Comparison of ENCODE assay signal across 1 cellular context in the genomic region with DNA sequence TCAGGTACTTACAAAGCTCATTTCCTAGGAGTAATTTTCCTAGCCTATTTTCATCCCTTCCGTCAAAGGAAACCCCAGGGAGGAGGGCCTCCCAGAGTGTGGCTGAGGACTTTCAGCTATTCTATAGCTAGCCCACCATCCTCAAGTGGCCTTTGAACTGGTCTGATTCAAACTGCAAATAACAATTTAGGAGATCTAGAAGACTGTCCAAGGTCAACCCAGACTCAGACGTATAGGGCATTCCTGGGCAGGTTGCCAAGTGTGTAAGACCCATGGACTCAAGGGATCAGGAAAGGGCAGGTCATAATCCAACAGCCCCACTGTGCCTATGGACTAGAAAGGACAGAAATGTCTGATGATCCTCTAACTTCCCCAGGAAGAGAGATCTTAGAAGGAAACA.
TF ChIP-seq lines count a peak whose summit lies in the region.

No MANE protein-coding gene starts in this region.

TF ChIP-seq in HepG2, 621 proteins besides CTCF, POLR2A, EP300 and RAD21 (continued from another document):
- TF ChIP-seq, protein P1, sequence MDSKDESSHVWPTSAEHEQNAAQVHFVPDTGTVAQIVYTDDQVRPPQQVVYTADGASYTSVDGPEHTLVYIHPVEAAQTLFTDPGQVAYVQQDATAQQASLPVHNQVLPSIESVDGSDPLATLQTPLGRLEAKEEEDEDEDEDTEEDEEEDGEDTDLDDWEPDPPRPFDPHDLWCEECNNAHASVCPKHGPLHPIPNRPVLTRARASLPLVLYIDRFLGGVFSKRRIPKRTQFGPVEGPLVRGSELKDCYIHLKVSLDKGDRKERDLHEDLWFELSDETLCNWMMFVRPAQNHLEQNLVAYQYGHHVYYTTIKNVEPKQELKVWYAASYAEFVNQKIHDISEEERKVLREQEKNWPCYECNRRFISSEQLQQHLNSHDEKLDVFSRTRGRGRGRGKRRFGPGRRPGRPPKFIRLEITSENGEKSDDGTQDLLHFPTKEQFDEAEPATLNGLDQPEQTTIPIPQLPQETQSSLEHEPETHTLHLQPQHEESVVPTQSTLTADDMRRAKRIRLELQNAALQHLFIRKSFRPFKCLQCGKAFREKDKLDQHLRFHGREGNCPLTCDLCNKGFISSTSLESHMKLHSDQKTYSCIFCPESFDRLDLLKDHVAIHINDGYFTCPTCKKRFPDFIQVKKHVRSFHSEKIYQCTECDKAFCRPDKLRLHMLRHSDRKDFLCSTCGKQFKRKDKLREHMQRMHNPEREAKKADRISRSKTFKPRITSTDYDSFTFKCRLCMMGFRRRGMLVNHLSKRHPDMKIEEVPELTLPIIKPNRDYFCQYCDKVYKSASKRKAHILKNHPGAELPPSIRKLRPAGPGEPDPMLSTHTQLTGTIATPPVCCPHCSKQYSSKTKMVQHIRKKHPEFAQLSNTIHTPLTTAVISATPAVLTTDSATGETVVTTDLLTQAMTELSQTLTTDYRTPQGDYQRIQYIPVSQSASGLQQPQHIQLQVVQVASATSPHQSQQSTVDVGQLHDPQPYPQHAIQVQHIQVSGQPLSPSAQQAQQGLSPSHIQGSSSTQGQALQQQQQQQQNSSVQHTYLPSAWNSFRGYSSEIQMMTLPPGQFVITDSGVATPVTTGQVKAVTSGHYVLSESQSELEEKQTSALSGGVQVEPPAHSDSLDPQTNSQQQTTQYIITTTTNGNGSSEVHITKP (CRISPR knock-in tag; IDR thresholded peaks at IDR 0.05; ENCODE audit: low read depth) = no peak
- no peak for TF ChIP-seq KAT2B (IDR thresholded peaks at IDR 0.05; ENCODE audit: borderline replicate concordance, low read depth, low read length)
- no peak for TF ChIP-seq SOX13 (IDR thresholded peaks at IDR 0.05)
- 0 out of 4 replicates have a peak, but pooled peaks of 1 of the 2 experiments have one; percentile 14 for TF ChIP-seq SOX13 (CRISPR knock-in tag; conservative IDR thresholded peaks at IDR 0.05 in 1 of 2, IDR thresholded peaks at IDR 0.05 in 1 of 2)
- TF ChIP-seq, protein P2, sequence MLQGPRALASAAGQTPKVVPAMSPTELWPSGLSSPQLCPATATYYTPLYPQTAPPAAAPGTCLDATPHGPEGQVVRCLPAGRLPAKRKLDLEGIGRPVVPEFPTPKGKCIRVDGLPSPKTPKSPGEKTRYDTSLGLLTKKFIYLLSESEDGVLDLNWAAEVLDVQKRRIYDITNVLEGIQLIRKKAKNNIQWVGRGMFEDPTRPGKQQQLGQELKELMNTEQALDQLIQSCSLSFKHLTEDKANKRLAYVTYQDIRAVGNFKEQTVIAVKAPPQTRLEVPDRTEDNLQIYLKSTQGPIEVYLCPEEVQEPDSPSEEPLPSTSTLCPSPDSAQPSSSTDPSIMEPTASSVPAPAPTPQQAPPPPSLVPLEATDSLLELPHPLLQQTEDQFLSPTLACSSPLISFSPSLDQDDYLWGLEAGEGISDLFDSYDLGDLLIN (CRISPR knock-in tag; IDR thresholded peaks at IDR 0.05; ENCODE audit: borderline replicate concordance) = no peak
- no peak for TF ChIP-seq ZBTB38 (CRISPR knock-in tag; IDR thresholded peaks at IDR 0.05)
- TF ChIP-seq SOX5 (CRISPR knock-in tag; IDR thresholded peaks at IDR 0.05; ENCODE audit: borderline replicate concordance) = no peak
- no peak for TF ChIP-seq ZNF564 (CRISPR knock-in tag; IDR thresholded peaks at IDR 0.05)
- TF ChIP-seq GFI1 (CRISPR knock-in tag; IDR thresholded peaks at IDR 0.05; ENCODE audit: borderline replicate concordance) = no peak
- TF ChIP-seq FOSL2 (CRISPR knock-in tag; IDR thresholded peaks at IDR 0.05) = peak; percentile 66
- TF ChIP-seq CHD2 (IDR thresholded peaks at IDR 0.05; ENCODE audit: low read depth, low read length) = no peak
- TF ChIP-seq FOXA3 (CRISPR knock-in tag; IDR thresholded peaks at IDR 0.05) = peak; percentile 38; the same call in 1 of the 2 replicates
- TF ChIP-seq ZNF10 (CRISPR knock-in tag; IDR thresholded peaks at IDR 0.05; ENCODE audit: borderline replicate concordance, low read depth) = no peak
- TF ChIP-seq, protein P3, sequence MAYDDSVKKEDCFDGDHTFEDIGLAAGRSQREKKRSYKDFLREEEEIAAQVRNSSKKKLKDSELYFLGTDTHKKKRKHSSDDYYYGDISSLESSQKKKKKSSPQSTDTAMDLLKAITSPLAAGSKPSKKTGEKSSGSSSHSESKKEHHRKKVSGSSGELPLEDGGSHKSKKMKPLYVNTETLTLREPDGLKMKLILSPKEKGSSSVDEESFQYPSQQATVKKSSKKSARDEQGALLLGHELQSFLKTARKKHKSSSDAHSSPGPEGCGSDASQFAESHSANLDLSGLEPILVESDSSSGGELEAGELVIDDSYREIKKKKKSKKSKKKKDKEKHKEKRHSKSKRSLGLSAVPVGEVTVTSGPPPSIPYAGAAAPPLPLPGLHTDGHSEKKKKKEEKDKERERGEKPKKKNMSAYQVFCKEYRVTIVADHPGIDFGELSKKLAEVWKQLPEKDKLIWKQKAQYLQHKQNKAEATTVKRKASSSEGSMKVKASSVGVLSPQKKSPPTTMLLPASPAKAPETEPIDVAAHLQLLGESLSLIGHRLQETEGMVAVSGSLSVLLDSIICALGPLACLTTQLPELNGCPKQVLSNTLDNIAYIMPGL (CRISPR knock-in tag; IDR thresholded peaks at IDR 0.05; ENCODE audit: borderline replicate concordance in 1 of 2, low read depth in 1 of 2) = no peak
- TF ChIP-seq ZNF124 (CRISPR knock-in tag; IDR thresholded peaks at IDR 0.05) = no peak
- no peak for TF ChIP-seq LCORL (IDR thresholded peaks at IDR 0.05)
- no peak for TF ChIP-seq LCORL (CRISPR knock-in tag; IDR thresholded peaks at IDR 0.05)
- no peak for TF ChIP-seq KDM6A (CRISPR knock-in tag; IDR thresholded peaks at IDR 0.05; ENCODE audit: low read depth)
- no peak for TF ChIP-seq ZNF552 (CRISPR knock-in tag; IDR thresholded peaks at IDR 0.05; ENCODE audit: borderline replicate concordance)
- TF ChIP-seq, protein P4, sequence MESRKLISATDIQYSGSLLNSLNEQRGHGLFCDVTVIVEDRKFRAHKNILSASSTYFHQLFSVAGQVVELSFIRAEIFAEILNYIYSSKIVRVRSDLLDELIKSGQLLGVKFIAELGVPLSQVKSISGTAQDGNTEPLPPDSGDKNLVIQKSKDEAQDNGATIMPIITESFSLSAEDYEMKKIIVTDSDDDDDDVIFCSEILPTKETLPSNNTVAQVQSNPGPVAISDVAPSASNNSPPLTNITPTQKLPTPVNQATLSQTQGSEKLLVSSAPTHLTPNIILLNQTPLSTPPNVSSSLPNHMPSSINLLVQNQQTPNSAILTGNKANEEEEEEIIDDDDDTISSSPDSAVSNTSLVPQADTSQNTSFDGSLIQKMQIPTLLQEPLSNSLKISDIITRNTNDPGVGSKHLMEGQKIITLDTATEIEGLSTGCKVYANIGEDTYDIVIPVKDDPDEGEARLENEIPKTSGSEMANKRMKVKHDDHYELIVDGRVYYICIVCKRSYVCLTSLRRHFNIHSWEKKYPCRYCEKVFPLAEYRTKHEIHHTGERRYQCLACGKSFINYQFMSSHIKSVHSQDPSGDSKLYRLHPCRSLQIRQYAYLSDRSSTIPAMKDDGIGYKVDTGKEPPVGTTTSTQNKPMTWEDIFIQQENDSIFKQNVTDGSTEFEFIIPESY (CRISPR knock-in tag; IDR thresholded peaks at IDR 0.05) = no peak
- TF ChIP-seq, protein P5, sequence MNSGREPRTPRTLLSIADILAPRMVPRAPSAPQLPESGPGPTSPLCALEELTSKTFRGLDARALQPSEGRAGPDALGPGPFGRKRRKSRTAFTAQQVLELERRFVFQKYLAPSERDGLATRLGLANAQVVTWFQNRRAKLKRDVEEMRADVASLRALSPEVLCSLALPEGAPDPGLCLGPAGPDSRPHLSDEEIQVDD (CRISPR knock-in tag; IDR thresholded peaks at IDR 0.05; ENCODE audit: borderline replicate concordance) = no peak
- TF ChIP-seq ZFP37 (CRISPR knock-in tag; IDR thresholded peaks at IDR 0.05; ENCODE audit: borderline replicate concordance) = no peak
- TF ChIP-seq ARNT2 (CRISPR knock-in tag; IDR thresholded peaks at IDR 0.05; ENCODE audit: low read depth) = no peak
- TF ChIP-seq, protein P6, sequence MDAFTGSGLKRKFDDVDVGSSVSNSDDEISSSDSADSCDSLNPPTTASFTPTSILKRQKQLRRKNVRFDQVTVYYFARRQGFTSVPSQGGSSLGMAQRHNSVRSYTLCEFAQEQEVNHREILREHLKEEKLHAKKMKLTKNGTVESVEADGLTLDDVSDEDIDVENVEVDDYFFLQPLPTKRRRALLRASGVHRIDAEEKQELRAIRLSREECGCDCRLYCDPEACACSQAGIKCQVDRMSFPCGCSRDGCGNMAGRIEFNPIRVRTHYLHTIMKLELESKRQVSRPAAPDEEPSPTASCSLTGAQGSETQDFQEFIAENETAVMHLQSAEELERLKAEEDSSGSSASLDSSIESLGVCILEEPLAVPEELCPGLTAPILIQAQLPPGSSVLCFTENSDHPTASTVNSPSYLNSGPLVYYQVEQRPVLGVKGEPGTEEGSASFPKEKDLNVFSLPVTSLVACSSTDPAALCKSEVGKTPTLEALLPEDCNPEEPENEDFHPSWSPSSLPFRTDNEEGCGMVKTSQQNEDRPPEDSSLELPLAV (CRISPR knock-in tag; conservative IDR thresholded peaks at IDR 0.05; ENCODE audit: low read depth) = no peak
- no peak for TF ChIP-seq ZNF20 (CRISPR knock-in tag; IDR thresholded peaks at IDR 0.05)
- peak; percentile 79 for TF ChIP-seq HNF4G (IDR thresholded peaks at IDR 0.05; ENCODE audit: borderline replicate concordance, low read depth, low read length)
- TF ChIP-seq HNF4G (CRISPR knock-in tag; IDR thresholded peaks at IDR 0.05; ENCODE audit: borderline replicate concordance, low read depth) = no peak
- TF ChIP-seq RBM39 (IDR thresholded peaks at IDR 0.05; ENCODE audit: low read depth, low read length, poor library complexity, severe bottlenecking) = no peak
- no peak for TF ChIP-seq ETV6 (CRISPR knock-in tag; conservative IDR thresholded peaks at IDR 0.05)
- TF ChIP-seq, protein P7, sequence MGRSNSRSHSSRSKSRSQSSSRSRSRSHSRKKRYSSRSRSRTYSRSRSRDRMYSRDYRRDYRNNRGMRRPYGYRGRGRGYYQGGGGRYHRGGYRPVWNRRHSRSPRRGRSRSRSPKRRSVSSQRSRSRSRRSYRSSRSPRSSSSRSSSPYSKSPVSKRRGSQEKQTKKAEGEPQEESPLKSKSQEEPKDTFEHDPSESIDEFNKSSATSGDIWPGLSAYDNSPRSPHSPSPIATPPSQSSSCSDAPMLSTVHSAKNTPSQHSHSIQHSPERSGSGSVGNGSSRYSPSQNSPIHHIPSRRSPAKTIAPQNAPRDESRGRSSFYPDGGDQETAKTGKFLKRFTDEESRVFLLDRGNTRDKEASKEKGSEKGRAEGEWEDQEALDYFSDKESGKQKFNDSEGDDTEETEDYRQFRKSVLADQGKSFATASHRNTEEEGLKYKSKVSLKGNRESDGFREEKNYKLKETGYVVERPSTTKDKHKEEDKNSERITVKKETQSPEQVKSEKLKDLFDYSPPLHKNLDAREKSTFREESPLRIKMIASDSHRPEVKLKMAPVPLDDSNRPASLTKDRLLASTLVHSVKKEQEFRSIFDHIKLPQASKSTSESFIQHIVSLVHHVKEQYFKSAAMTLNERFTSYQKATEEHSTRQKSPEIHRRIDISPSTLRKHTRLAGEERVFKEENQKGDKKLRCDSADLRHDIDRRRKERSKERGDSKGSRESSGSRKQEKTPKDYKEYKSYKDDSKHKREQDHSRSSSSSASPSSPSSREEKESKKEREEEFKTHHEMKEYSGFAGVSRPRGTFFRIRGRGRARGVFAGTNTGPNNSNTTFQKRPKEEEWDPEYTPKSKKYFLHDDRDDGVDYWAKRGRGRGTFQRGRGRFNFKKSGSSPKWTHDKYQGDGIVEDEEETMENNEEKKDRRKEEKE (IDR thresholded peaks at IDR 0.05) = no peak
- TF ChIP-seq FOXA1 (IDR thresholded peaks at IDR 0.05) = no peak
- 0 out of 2 replicates have a peak, but pooled peaks have one; percentile 11 for TF ChIP-seq FOXA1 (CRISPR knock-in tag; IDR thresholded peaks at IDR 0.05)
- no peak for TF ChIP-seq SRSF4 (IDR thresholded peaks at IDR 0.05; ENCODE audit: low read depth, low read length, poor library complexity, severe bottlenecking)
TF ChIP-seq in HepG2: peak in this region for 33.
